ENCODE assay signal across 15 cellular contexts in the genomic region with DNA sequence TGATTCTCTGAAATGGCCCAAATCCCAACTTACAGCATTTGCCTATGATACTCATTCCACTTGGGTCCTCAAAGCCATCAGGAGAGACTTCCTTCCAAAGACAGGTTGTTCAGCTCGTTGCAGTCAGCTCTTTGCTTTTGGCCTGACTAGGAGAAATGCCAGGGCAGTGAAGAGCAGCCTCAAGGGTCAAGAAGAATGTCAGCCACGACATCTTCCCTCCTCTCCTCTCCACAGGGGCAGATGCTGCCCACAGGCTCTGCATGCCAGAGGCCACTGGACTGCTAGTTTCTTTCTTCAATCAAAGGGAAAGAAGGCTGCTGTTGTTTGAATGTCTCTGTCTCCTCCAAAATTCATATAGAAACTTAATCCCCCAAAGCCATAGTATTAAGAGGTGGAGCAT.
A peak's percentile ranks its signal among the peaks of the same experiment; 100 is the strongest.
DNase-seq lines count a peak whose midpoint lies in the region; TF ChIP-seq lines count a peak whose summit lies in the region.
"Had no signal": no experiment of that assay in that cellular context is flagged by ENCODE, and none has a peak within 500 bp of the region (broad histone marks: within the 10 kb centered on the region; RNA-seq: fewer than 3 reads in every experiment).

No MANE protein-coding gene starts in this region.

- intact Hi-C loops in prostate gland (cut with DNase I) = no loop called here

- no peaks in the 10 kb centered on the region for H3K27me3 ChIP-seq in osteoblast (ENCODE audit: insufficient read depth, low read length)
- H3K27me3 ChIP-seq in prostate gland (replicated peaks; ENCODE audit: insufficient read depth) = no peaks in the 10 kb centered on the region
- H3K27me3 ChIP-seq: BLaER1 treated with 17β-estradiol and CSF1 and Interleukin-3, amounts not matched to agents 10 nM and 100 nM had no signal

- H3K27ac ChIP-seq in osteoblast (ENCODE audit: low read depth, low read length) (no peak overlapping the region), prostate gland (no peak overlapping the region)
- H3K27ac ChIP-seq: BLaER1 treated with 17β-estradiol and CSF1 and Interleukin-3, amounts not matched to agents 10 nM and 100 nM had no signal

- no peaks in the 10 kb centered on the region for H3K79me2 ChIP-seq in osteoblast (ENCODE audit: insufficient read depth, low read length)

- TF ChIP-seq POLR2A in prostate gland (IDR thresholded peaks at IDR 0.05) = no peak

- peaks cover 7% of the 10 kb centered on the region for H3K4me1 ChIP-seq in osteoblast (ENCODE audit: insufficient read depth, low read length)
- H3K4me1 ChIP-seq in prostate gland (replicated peaks) = no peaks in the 10 kb centered on the region

- no peaks in the 10 kb centered on the region for H3K9me3 ChIP-seq in osteoblast (ENCODE audit: low read depth, low read length)
- H3K9me3 ChIP-seq in prostate gland = no peaks in the 10 kb centered on the region
- H3K9me3 ChIP-seq: BLaER1 treated with 17β-estradiol and CSF1 and Interleukin-3, amounts not matched to agents 10 nM and 100 nM had no signal

- DNase-seq in LHCN-M2 (ENCODE audit: low read depth) (peak; percentile 12), NCI-H524 treated with DMSO at 0.1 percent for 48 hours (lab: John Stamatoyannopoulos, UW) (peak; percentile 50), myocyte (ENCODE audit: low read depth) (peak; percentile 88), osteoblast (ENCODE audit: insufficient read length, low spot score, missing footprints) (no peak), prostate gland (ENCODE audit: low spot score) (no peak), NCI-H345 treated with DMSO at 0.1 percent for 48 hours (lab: John Stamatoyannopoulos, UW; ENCODE audit: unreplicated experiment) (no peak), DMS114 treated with DMSO at 0.1 percent for 48 hours (lab: John Stamatoyannopoulos, UW; ENCODE audit: unreplicated experiment) (no peak)
- no peak for DNase-seq in stimulated activated CD4-positive, alpha-beta T cell treated with anti-CD3 and anti-CD28 coated beads, Interleukin-15, amount 100 ng/mL, for 24 hours
- DNase-seq: CD8-positive, alpha-beta T cell; COR-L47; DMS153; GF-D8; H9; IMR-90 had no signal

- no peak for TF ChIP-seq CTCF in osteoblast (IDR thresholded peaks at IDR 0.05; ENCODE audit: extremely low read depth, low read depth, low read length)
- no peak for TF ChIP-seq CTCF in prostate gland (IDR thresholded peaks at IDR 0.05)

- no peak overlapping the region for H3K4me2 ChIP-seq in osteoblast (ENCODE audit: insufficient read depth, low read length)
- H3K4me2 ChIP-seq: BLaER1 treated with 17β-estradiol and CSF1 and Interleukin-3, amounts not matched to agents 10 nM and 100 nM had no signal

- H3K36me3 ChIP-seq in osteoblast (ENCODE audit: insufficient read depth, low read length) (no peaks in the 10 kb centered on the region), prostate gland (no peaks in the 10 kb centered on the region)
- H3K36me3 ChIP-seq: BLaER1 treated with 17β-estradiol and CSF1 and Interleukin-3, amounts not matched to agents 10 nM and 100 nM had no signal

- no peaks in the 10 kb centered on the region for H4K20me1 ChIP-seq in osteoblast (ENCODE audit: insufficient read depth, low read length)
- H4K20me1 ChIP-seq: BLaER1 treated with 17β-estradiol and CSF1 and Interleukin-3, amounts not matched to agents 10 nM and 100 nM had no signal

- no peak overlapping the region for H3K4me3 ChIP-seq in osteoblast (ENCODE audit: insufficient read depth, low read length)
- no peak overlapping the region for H3K4me3 ChIP-seq in prostate gland
- H3K4me3 ChIP-seq: BLaER1 treated with 17β-estradiol and CSF1 and Interleukin-3, amounts not matched to agents 10 nM and 100 nM had no signal

- 85% methylated on average over 2 of the region's 2 CpGs for WGBS in prostate gland

- peak overlapping the region; percentile 37 for H2AFZ ChIP-seq in osteoblast (ENCODE audit: low read length)

Comparison
In these comparisons a context has a peak if more than half of its experiments do, and no peak if none do; other contexts are left out.
1. DNase-seq: peak in LHCN-M2 (single experiment), NCI-H524 treated with DMSO at 0.1 percent for 48 hours (single experiment) and myocyte (single experiment); none in osteoblast (single experiment), stimulated activated CD4-positive, alpha-beta T cell treated with anti-CD3 and anti-CD28 coated beads, Interleukin-15, amount 100 ng/mL, for 24 hours (single experiment), prostate gland (single experiment), NCI-H345 treated with DMSO at 0.1 percent for 48 hours (single experiment) and DMS114 treated with DMSO at 0.1 percent for 48 hours (single experiment).